Comparison of ENCODE assay signal across 8 cellular contexts in the genomic region with DNA sequence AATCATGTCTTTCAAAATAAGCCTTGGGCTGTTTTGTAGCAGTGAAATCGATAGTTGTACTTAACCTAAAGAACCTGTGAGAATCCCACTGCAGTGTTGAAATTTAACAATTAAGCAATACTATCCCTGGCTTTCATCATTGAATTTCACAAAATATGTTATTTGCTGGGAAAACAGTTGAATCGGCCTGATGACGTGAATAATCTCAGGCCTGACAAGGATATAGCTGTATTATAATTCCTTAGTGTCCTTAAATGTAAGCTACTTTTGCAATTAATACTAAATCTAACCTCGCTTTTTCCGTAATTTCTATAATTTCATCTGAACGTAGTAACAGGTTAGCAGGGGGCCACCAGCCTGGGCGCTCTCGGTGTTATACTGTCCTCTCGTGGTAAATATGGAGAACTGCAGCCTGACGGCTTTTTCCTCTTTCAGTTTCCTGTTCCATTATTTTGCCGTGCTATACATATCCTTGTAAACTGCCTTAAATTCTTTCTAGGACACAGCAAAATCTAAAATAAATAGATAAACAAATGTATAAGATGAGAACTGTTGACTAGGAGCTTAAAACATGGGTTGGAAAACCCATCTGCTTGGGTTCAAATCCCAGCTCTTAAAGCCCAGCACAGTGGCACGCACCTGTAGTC. TPM values are rescaled to one million over a fixed set of nuclear protein-coding genes. Genes with fewer than 3 reads are reported as not detected.
DNase-seq lines count a peak whose midpoint lies in the region; ATAC-seq and TF ChIP-seq lines count a peak whose summit lies in the region.

No MANE protein-coding gene starts in this region.

- H3K4me3 Mint-ChIP-seq in activated CD4-positive, alpha-beta memory T cell treated with anti-CD3 and anti-CD28 coated beads, Interleukin-2, amount 10 ng/mL, durations not matched to agents 7 days and 5 days: no peak overlapping the region
- peak overlapping the region in 1 of 2 donors; percentile 37 for H3K4me3 Mint-ChIP-seq in stimulated activated naive B cell treated with anti-CD40 and anti-IgM and Interleukin-4, amounts not matched to agents 10 μg/mL and 1 μg/mL and 100 μg/mL, for 72 hours

- peaks cover 3% of the 10 kb centered on the region for H3K9me3 Mint-ChIP-seq in activated CD4-positive, alpha-beta memory T cell treated with anti-CD3 and anti-CD28 coated beads, Interleukin-2, amount 10 ng/mL, durations not matched to agents 7 days and 5 days
- peaks cover 4 to 6% of the 10 kb centered on the region in 2 donors for H3K9me3 Mint-ChIP-seq in stimulated activated naive B cell treated with anti-CD40 and anti-IgM and Interleukin-4, amounts not matched to agents 10 μg/mL and 1 μg/mL and 100 μg/mL, for 72 hours

- intact Hi-C loops in mucosa of descending colon (cut with DNase I, micrococcal nuclease): no loop called here

- peaks cover 8% of the 10 kb centered on the region for H3K4me1 Mint-ChIP-seq in activated CD4-positive, alpha-beta memory T cell treated with anti-CD3 and anti-CD28 coated beads, Interleukin-2, amount 10 ng/mL, durations not matched to agents 7 days and 5 days
- peaks cover 18 to 35% of the 10 kb centered on the region in 2 donors for H3K4me1 Mint-ChIP-seq in stimulated activated naive B cell treated with anti-CD40 and anti-IgM and Interleukin-4, amounts not matched to agents 10 μg/mL and 1 μg/mL and 100 μg/mL, for 72 hours

- H3K27me3 Mint-ChIP-seq in activated CD4-positive, alpha-beta memory T cell treated with anti-CD3 and anti-CD28 coated beads, Interleukin-2, amount 10 ng/mL, durations not matched to agents 7 days and 5 days: peaks cover 1% of the 10 kb centered on the region
- no peaks in the 10 kb centered on the region for H3K27me3 Mint-ChIP-seq in stimulated activated naive B cell treated with anti-CD40 and anti-IgM and Interleukin-4, amounts not matched to agents 10 μg/mL and 1 μg/mL and 100 μg/mL, for 72 hours

- ATAC-seq in GM18508 (IDR thresholded peaks at IDR 0.05; ENCODE audit: insufficient read depth, unreplicated experiment) (peak; percentile 64), HG03095 (IDR thresholded peaks at IDR 0.05; ENCODE audit: unreplicated experiment) (peak; percentile 57), mucosa of descending colon (peak; percentile 94)
- ATAC-seq in stimulated activated naive B cell treated with anti-CD40 and anti-IgM and Interleukin-4, amounts not matched to agents 10 μg/mL and 1 μg/mL and 100 μg/mL, for 72 hours (replicated peaks): peak; percentile 73 to 77

- H3K27ac Mint-ChIP-seq in activated CD4-positive, alpha-beta memory T cell treated with anti-CD3 and anti-CD28 coated beads, Interleukin-2, amount 10 ng/mL, durations not matched to agents 7 days and 5 days: peak overlapping the region; percentile 7
- H3K27ac Mint-ChIP-seq in stimulated activated naive B cell treated with anti-CD40 and anti-IgM and Interleukin-4, amounts not matched to agents 10 μg/mL and 1 μg/mL and 100 μg/mL, for 72 hours: no peak overlapping the region

- CTCF ChIA-PET in activated CD4-positive, alpha-beta memory T cell treated with anti-CD3 and anti-CD28 coated beads, Interleukin-2, amount 10 ng/mL, durations not matched to agents 7 days and 5 days (lab: Charles Lee): interaction anchor here (0.7 to 2.5 kb wide), 35 partner anchors 8 to 776 kb away, joined by 3 to 43 read pairs (median 5); a partner anchor contains a TSS

- H3K36me3 ChIP-seq in ACC112 (ENCODE audit: insufficient read depth, low read length) (no peaks in the 10 kb centered on the region), mucosa of descending colon (ENCODE audit: low read depth) (no peaks in the 10 kb centered on the region)
- no peaks in the 10 kb centered on the region for H3K36me3 ChIP-seq in effector memory CD4-positive, alpha-beta T cell (ENCODE audit: control insufficient read depth, insufficient read depth, low read length)

- H3K27me3 ChIP-seq in ACC112 (ENCODE audit: insufficient read depth, low read length): no peaks in the 10 kb centered on the region
- no peaks in the 10 kb centered on the region for H3K27me3 ChIP-seq in effector memory CD4-positive, alpha-beta T cell (replicated peaks; ENCODE audit: control insufficient read depth, insufficient read depth, low read length, poor library complexity, severe bottlenecking)

- POLR2A ChIA-PET in activated CD4-positive, alpha-beta memory T cell treated with anti-CD3 and anti-CD28 coated beads, Interleukin-2, amount 10 ng/mL, durations not matched to agents 7 days and 5 days (lab: Charles Lee): interaction anchor here (1.5 to 1.7 kb wide), 2 partner anchors 24 to 64 kb away, joined by 11 read pairs; a partner anchor contains a TSS

- DNase-seq in NCI-H526 treated with DMSO at 0.1 percent for 48 hours (lab: John Stamatoyannopoulos, UW) (peak; percentile 16), mucosa of descending colon (peak in 2 of 3 donors; percentile 37 to 76)
- peak; percentile 59 for DNase-seq in activated CD4-positive, alpha-beta memory T cell treated with anti-CD3 and anti-CD28 coated beads, Interleukin-2, amount 10 ng/mL, durations not matched to agents 7 days and 5 days
- peak; percentile 2 to 39 (median 14) for DNase-seq in effector memory CD4-positive, alpha-beta T cell
- peak; percentile 23 for DNase-seq in stimulated activated naive B cell treated with anti-CD40 and anti-IgM and Interleukin-4, amounts not matched to agents 10 μg/mL and 1 μg/mL and 100 μg/mL, for 72 hours

- peak overlapping the region; percentile 82 for H2AFZ ChIP-seq in ACC112 (ENCODE audit: low read length, unreplicated experiment)

- H3K4me1 ChIP-seq in ACC112 (ENCODE audit: control insufficient read depth, insufficient read depth, low read length, unreplicated experiment): no peaks in the 10 kb centered on the region
- no peaks in the 10 kb centered on the region for H3K4me1 ChIP-seq in effector memory CD4-positive, alpha-beta T cell (ENCODE audit: control insufficient read depth, insufficient read depth, low read length, poor library complexity, severe bottlenecking)
- H3K4me1 ChIP-seq in mucosa of descending colon (ENCODE audit: low read depth): peaks cover 8% of the 10 kb centered on the region

- peak overlapping the region; percentile 69 for H3K27ac ChIP-seq in ACC112 (ENCODE audit: low read depth, low read length)
- no peak overlapping the region for H3K27ac ChIP-seq in effector memory CD4-positive, alpha-beta T cell (ENCODE audit: insufficient read depth, low read length, poor library complexity, severe bottlenecking)

- H3K79me2 ChIP-seq in ACC112 (ENCODE audit: control insufficient read depth, insufficient read depth, low read length, unreplicated experiment): no peaks in the 10 kb centered on the region

- H3K36me3 Mint-ChIP-seq in activated CD4-positive, alpha-beta memory T cell treated with anti-CD3 and anti-CD28 coated beads, Interleukin-2, amount 10 ng/mL, durations not matched to agents 7 days and 5 days (ENCODE audit: low read depth): peaks cover 15% of the 10 kb centered on the region
- peaks cover 12 to 27% of the 10 kb centered on the region in 2 donors for H3K36me3 Mint-ChIP-seq in stimulated activated naive B cell treated with anti-CD40 and anti-IgM and Interleukin-4, amounts not matched to agents 10 μg/mL and 1 μg/mL and 100 μg/mL, for 72 hours

- H3K4me3 ChIP-seq in ACC112 (ENCODE audit: low read depth, low read length) (peak overlapping the region; percentile 51), mucosa of descending colon (no peak overlapping the region)
- peak overlapping the region; percentile 19 for H3K4me3 ChIP-seq in effector memory CD4-positive, alpha-beta T cell (ENCODE audit: insufficient read depth, low read depth, low read length, poor library complexity, severe bottlenecking)

- TF ChIP-seq CTCF in mucosa of descending colon (IDR thresholded peaks at IDR 0.05): peak; percentile 98

- no peaks in the 10 kb centered on the region for H3K9me3 ChIP-seq in effector memory CD4-positive, alpha-beta T cell (ENCODE audit: control insufficient read depth, low read length)
- no peaks in the 10 kb centered on the region for H3K9me3 ChIP-seq in mucosa of descending colon

RNA-seq across cellular contexts. Expression of a gene that starts 24.0 kb away (rescaled TPM):
- total RNA-seq in activated CD4-positive, alpha-beta memory T cell treated with anti-CD3 and anti-CD28 coated beads, Interleukin-2, amount 10 ng/mL, durations not matched to agents 7 days and 5 days: 10 to 100 TPM; 20.4 to 21.4 TPM
- total RNA-seq in mucosa of descending colon: 1 to 10 TPM; 2.2 to 5.1 (median 2.6) TPM
